1 cellular context compared by ENCODE assay signal in the genomic region with DNA sequence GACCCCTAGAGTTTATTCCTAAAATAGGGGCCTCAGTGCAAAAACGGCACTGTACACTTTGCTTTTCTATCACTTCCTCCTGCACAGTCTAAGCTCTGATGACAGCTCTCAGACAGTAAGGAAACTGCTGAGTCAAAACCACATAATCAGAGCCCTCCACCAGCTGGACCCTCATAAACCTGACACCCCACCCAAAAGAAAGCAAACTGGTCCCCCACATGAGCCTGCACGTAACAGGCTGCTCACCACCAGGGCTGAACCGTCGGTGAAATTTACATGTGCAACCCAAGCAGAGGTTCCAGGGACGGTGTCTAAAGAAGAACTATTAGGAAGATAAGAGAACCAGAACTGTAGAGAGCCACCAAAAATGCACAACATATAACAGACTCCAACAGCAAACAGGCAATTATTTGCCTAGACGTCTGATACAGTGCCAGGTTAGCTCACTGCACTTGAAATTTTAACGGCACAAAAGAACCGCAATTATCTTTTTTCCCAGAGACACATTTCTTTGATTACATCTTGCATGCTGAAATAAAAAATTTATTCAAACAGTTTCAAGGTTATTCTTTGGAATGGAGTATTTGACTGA.
TF ChIP-seq lines count a peak whose summit lies in the region.

No MANE protein-coding gene starts in this region.

TF ChIP-seq in SK-N-SH treated with all-trans-retinoic acid at 6 μM for 48 hours, 23 proteins besides CTCF, POLR2A, EP300 and RAD21 (continued from another document):
- TF ChIP-seq, protein P1, sequence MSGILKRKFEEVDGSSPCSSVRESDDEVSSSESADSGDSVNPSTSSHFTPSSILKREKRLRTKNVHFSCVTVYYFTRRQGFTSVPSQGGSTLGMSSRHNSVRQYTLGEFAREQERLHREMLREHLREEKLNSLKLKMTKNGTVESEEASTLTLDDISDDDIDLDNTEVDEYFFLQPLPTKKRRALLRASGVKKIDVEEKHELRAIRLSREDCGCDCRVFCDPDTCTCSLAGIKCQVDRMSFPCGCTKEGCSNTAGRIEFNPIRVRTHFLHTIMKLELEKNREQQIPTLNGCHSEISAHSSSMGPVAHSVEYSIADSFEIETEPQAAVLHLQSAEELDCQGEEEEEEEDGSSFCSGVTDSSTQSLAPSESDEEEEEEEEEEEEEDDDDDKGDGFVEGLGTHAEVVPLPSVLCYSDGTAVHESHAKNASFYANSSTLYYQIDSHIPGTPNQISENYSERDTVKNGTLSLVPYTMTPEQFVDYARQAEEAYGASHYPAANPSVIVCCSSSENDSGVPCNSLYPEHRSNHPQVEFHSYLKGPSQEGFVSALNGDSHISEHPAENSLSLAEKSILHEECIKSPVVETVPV (CRISPR knock-in tag; IDR thresholded peaks at IDR 0.05) = no peak
- TF ChIP-seq ZFP30 (CRISPR knock-in tag; IDR thresholded peaks at IDR 0.05) = no peak
